18 cellular contexts compared by ENCODE assay signal in the genomic region with DNA sequence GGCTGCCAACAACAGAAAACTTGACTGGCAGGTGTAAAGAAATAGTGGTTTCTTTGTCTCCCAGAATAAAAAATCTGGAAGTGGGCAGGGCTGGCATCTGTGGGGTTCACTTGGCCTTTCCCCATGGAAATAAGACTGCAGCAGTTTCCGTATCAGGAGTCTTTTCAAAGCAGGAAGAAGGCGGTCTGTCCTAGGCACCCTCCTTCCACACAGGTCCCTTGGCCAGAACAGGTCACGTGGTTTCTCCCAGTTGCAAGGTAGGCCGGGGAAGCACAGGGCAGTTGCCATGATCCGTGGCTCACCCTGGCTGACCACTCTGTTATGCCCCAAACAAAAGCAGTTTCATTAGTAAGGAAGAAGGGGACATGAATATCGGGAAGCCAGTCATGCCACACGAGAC. TPM values are rescaled to one million over a fixed set of nuclear protein-coding genes. Genes with fewer than 3 reads are reported as not detected.
A peak's percentile ranks its signal among the peaks of the same experiment; 100 is the strongest.
DNase-seq lines count a peak whose midpoint lies in the region; ATAC-seq and TF ChIP-seq lines count a peak whose summit lies in the region.
"Had no signal": no experiment of that assay in that cellular context is flagged by ENCODE, and none has a peak within 500 bp of the region (broad histone marks: within the 10 kb centered on the region; RNA-seq: fewer than 3 reads in every experiment).

No MANE protein-coding gene starts in this region.

- H3K4me1 Mint-ChIP-seq in activated T-helper 1 cell treated with anti-CD3 and anti-CD28 coated beads, Interleukin-12 subunit alpha, Interleukin-12 subunit beta, Interleukin-2, Interleukin-4 antibody, amounts not matched to agents 30 ng/mL and 10 ng/mL and 1 ng/mL, durations not matched to agents 14 hours and 24 hours and 36 hours (ENCODE audit: low read depth) = peaks cover 5% of the 10 kb centered on the region

- H3K36me3 Mint-ChIP-seq in activated T-helper 1 cell treated with anti-CD3 and anti-CD28 coated beads, Interleukin-12 subunit alpha, Interleukin-12 subunit beta, Interleukin-2, Interleukin-4 antibody, amounts not matched to agents 30 ng/mL and 10 ng/mL and 1 ng/mL, durations not matched to agents 14 hours and 24 hours and 36 hours (ENCODE audit: low read depth) = no peaks in the 10 kb centered on the region
- H3K36me3 Mint-ChIP-seq: CD4-positive, alpha-beta memory T cell had no signal

- H3K4me1 ChIP-seq in lower lobe of right lung = no peaks in the 10 kb centered on the region
- peaks cover 16 to 23% of the 10 kb centered on the region in 2 donors for H3K4me1 ChIP-seq in gastrocnemius medialis

- no peak for TF ChIP-seq CTCF in HL-60 (IDR thresholded peaks at IDR 0.05; ENCODE audit: insufficient read depth, low read length)
- TF ChIP-seq CTCF in lower lobe of right lung (IDR thresholded peaks at IDR 0.05) = no peak
- no peak for TF ChIP-seq CTCF in gastrocnemius medialis (IDR thresholded peaks at IDR 0.05 in 4 of 5, conservative IDR thresholded peaks at IDR 0.05 in 1 of 5)
- no peak for TF ChIP-seq CTCF in coronary artery (IDR thresholded peaks at IDR 0.05)

- no peaks in the 10 kb centered on the region for H3K9me3 Mint-ChIP-seq in activated T-helper 1 cell treated with anti-CD3 and anti-CD28 coated beads, Interleukin-12 subunit alpha, Interleukin-12 subunit beta, Interleukin-2, Interleukin-4 antibody, amounts not matched to agents 30 ng/mL and 10 ng/mL and 1 ng/mL, durations not matched to agents 14 hours and 24 hours and 36 hours

- no peaks in the 10 kb centered on the region for H3K9me3 ChIP-seq in lower lobe of right lung
- H3K9me3 ChIP-seq in gastrocnemius medialis = no peaks in the 10 kb centered on the region
- H3K9me3 ChIP-seq: BE2C, SJCRH30 had no signal

- intact Hi-C loops in activated T-helper 1 cell treated with anti-CD3 and anti-CD28 coated beads, Interleukin-12 subunit alpha, Interleukin-12 subunit beta, Interleukin-2, Interleukin-4 antibody, amounts not matched to agents 30 ng/mL and 10 ng/mL and 1 ng/mL, durations not matched to agents 14 hours and 24 hours and 36 hours (cut with micrococcal nuclease) = no loop called here
- intact Hi-C loops in lower lobe of right lung (cut with DNase I) = no loop called here
- intact Hi-C loops in gastrocnemius medialis (cut with DNase I; ENCODE audit: low total_unique reads) = no loop called here

- in situ Hi-C loops in gastrocnemius medialis (cut with MboI; ENCODE audit: low sequenced_read_pairs in 4 of 4) = no loop called here

- H3K27me3 Mint-ChIP-seq in activated T-helper 1 cell treated with anti-CD3 and anti-CD28 coated beads, Interleukin-12 subunit alpha, Interleukin-12 subunit beta, Interleukin-2, Interleukin-4 antibody, amounts not matched to agents 30 ng/mL and 10 ng/mL and 1 ng/mL, durations not matched to agents 14 hours and 24 hours and 36 hours (ENCODE audit: insufficient read depth) = no peaks in the 10 kb centered on the region
- H3K27me3 Mint-ChIP-seq: CD4-positive, alpha-beta memory T cell had no signal

- H3K36me3 ChIP-seq in lower lobe of right lung (no peaks in the 10 kb centered on the region), gastrocnemius medialis (no peaks in the 10 kb centered on the region)
- H3K36me3 ChIP-seq: BE2C, SJCRH30 had no signal

- ATAC-seq in lower lobe of right lung = peak in 1 of 2 donors; percentile 21
- ATAC-seq in gastrocnemius medialis = peak in 1 of 2 donors; percentile 37
- ATAC-seq in HG02938 (IDR thresholded peaks at IDR 0.05; ENCODE audit: unreplicated experiment) = no peak

- H3K27ac ChIP-seq in HL-60 (replicated peaks) = peak overlapping the region; percentile 24
- no peak overlapping the region for H3K27ac ChIP-seq in lower lobe of right lung
- H3K27ac ChIP-seq in gastrocnemius medialis = peak overlapping the region; percentile 66 to 81 (median 76)
- no peak overlapping the region for H3K27ac ChIP-seq in coronary artery
- H3K27ac ChIP-seq: SJCRH30 had no signal

- H3K27me3 ChIP-seq in HL-60 (ENCODE audit: insufficient read depth, poor library complexity, severe bottlenecking) = no peaks in the 10 kb centered on the region
- no peaks in the 10 kb centered on the region for H3K27me3 ChIP-seq in lower lobe of right lung (ENCODE audit: low read depth)
- H3K27me3 ChIP-seq in gastrocnemius medialis = no peaks in the 10 kb centered on the region
- H3K27me3 ChIP-seq: BE2C, SJCRH30 had no signal

- no peak overlapping the region for H3K4me3 Mint-ChIP-seq in activated T-helper 1 cell treated with anti-CD3 and anti-CD28 coated beads, Interleukin-12 subunit alpha, Interleukin-12 subunit beta, Interleukin-2, Interleukin-4 antibody, amounts not matched to agents 30 ng/mL and 10 ng/mL and 1 ng/mL, durations not matched to agents 14 hours and 24 hours and 36 hours
- H3K4me3 Mint-ChIP-seq: CD4-positive, alpha-beta memory T cell had no signal

- H3K4me3 ChIP-seq in HL-60 (replicated peaks; ENCODE audit: insufficient read depth, low read length) (no peak overlapping the region), lower lobe of right lung (peak overlapping the region; percentile 34), gastrocnemius medialis (no peak overlapping the region), coronary artery (no peak overlapping the region)
- H3K4me3 ChIP-seq: SJCRH30 had no signal

- peak in 1 of 2 experiments; percentile 53 for DNase-seq in HL-60 (ENCODE audit: low read depth in 1 of 2, low spot score in 1 of 2)
- no peak for DNase-seq in activated T-helper 1 cell treated with anti-CD3 and anti-CD28 coated beads, Interleukin-12 subunit alpha, Interleukin-12 subunit beta, Interleukin-2, Interleukin-4 antibody, amounts not matched to agents 30 ng/mL and 10 ng/mL and 1 ng/mL, durations not matched to agents 14 hours and 24 hours and 36 hours (ENCODE audit: low spot score)
- no peak for DNase-seq in lower lobe of right lung
- peak in 1 of 2 donors; percentile 32 for DNase-seq in gastrocnemius medialis
- DNase-seq in coronary artery (ENCODE audit: low spot score) = no peak
- DNase-seq in HuH-7 (ENCODE audit: low spot score) = no peak
- DNase-seq in AML-193 (lab: John Stamatoyannopoulos, UW) = no peak
- DNase-seq: BE2C; CD4-positive, alpha-beta memory T cell; DMS79; NCI-H1436 treated with DMSO at 0.1 percent for 48 hours; NCI-H2081 treated with DMSO at 0.1 percent for 48 hours; NCI-H526; RPMI8226; SJCRH30 had no signal

- TF ChIP-seq POLR2A in gastrocnemius medialis (IDR thresholded peaks at IDR 0.05) = no peak

- peak overlapping the region; percentile 52 for H3K27ac Mint-ChIP-seq in activated T-helper 1 cell treated with anti-CD3 and anti-CD28 coated beads, Interleukin-12 subunit alpha, Interleukin-12 subunit beta, Interleukin-2, Interleukin-4 antibody, amounts not matched to agents 30 ng/mL and 10 ng/mL and 1 ng/mL, durations not matched to agents 14 hours and 24 hours and 36 hours
- H3K27ac Mint-ChIP-seq: CD4-positive, alpha-beta memory T cell had no signal

RNA-seq across cellular contexts. Expression of a gene that starts 45.4 kb away (rescaled TPM):
- total RNA-seq in activated T-helper 1 cell treated with anti-CD3 and anti-CD28 coated beads, Interleukin-12 subunit alpha, Interleukin-12 subunit beta, Interleukin-2, Interleukin-4 antibody, amounts not matched to agents 30 ng/mL and 10 ng/mL and 1 ng/mL, durations not matched to agents 14 hours and 24 hours and 36 hours = 0.36 TPM in 1 of 2 replicates, not detected in the other
- total RNA-seq in lower lobe of right lung (1.0 TPM), gastrocnemius medialis (not detected)
- total RNA-seq: CD4-positive, alpha-beta memory T cell; LHCN-M2; OCI-LY7; SJCRH30 had no signal

RNA-seq across cellular contexts. Expression of a gene that starts 50.5 kb away (rescaled TPM):
- not detected in 2 replicates for total RNA-seq in activated T-helper 1 cell treated with anti-CD3 and anti-CD28 coated beads, Interleukin-12 subunit alpha, Interleukin-12 subunit beta, Interleukin-2, Interleukin-4 antibody, amounts not matched to agents 30 ng/mL and 10 ng/mL and 1 ng/mL, durations not matched to agents 14 hours and 24 hours and 36 hours
- 1.3 TPM for total RNA-seq in lower lobe of right lung
- 1 to 10 TPM in 1 of 4 donors, under 1 TPM in 1, not detected in 2; 0.39 to 1.4 TPM for total RNA-seq in gastrocnemius medialis
- total RNA-seq: CD4-positive, alpha-beta memory T cell; LHCN-M2; OCI-LY7; SJCRH30 had no signal

Comparison
In these comparisons a context has a peak if more than half of its experiments do, and no peak if none do; other contexts are left out.
1. H3K27ac ChIP-seq: peak in HL-60 (single experiment) and gastrocnemius medialis (4 of 4); none in lower lobe of right lung (single experiment) and coronary artery (0 of 2).